Comparison of ENCODE assay signal across 23 cellular contexts in the genomic region with DNA sequence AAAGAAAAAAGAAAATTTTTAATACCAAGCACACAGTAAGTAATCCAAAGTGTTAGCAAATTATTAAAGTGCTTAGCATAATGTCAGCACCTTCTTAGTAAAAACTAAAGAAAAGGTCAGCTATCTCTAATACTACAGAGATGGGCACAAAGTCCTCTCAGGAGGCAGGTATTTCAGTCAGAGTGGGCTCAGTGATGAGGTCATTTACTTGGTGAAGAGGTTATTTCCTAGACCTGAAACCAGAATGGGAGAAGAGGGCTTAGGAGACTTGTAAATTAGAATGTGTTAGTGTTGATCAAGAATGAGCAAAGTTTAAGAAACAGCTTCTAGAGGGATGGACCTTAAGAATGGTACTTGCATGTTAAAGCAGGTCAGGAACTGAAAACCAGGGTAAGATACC. TPM values are rescaled to one million over a fixed set of nuclear protein-coding genes. Genes with fewer than 3 reads are reported as not detected.
DNase-seq lines count a peak whose midpoint lies in the region; ATAC-seq and TF ChIP-seq lines count a peak whose summit lies in the region.
"Had no signal": no experiment of that assay in that cellular context is flagged by ENCODE, and none has a peak within 500 bp of the region (broad histone marks: within the 10 kb centered on the region; RNA-seq: fewer than 3 reads in every experiment).

No MANE protein-coding gene starts in this region.

- no peaks in the 10 kb centered on the region for H3K27me3 ChIP-seq in hepatocyte

- H3K9me3 ChIP-seq in hepatocyte (ENCODE audit: low read depth), result no peaks in the 10 kb centered on the region

- CTCF ChIA-PET in activated CD4-positive, alpha-beta T cell treated with anti-CD3 and anti-CD28 coated beads for 36 hours (lab: Charles Lee), result interaction anchor here (0.5 to 1.3 kb wide), 2 partner anchors 12 to 40 kb away, joined by 3 to 4 read pairs; no protein-coding TSS in a partner anchor

- H3K36me3 Mint-ChIP-seq in activated CD4-positive, alpha-beta T cell treated with anti-CD3 and anti-CD28 coated beads for 36 hours (ENCODE audit: low read depth), result peaks cover 25% of the 10 kb centered on the region
- peaks cover 53% of the 10 kb centered on the region for H3K36me3 Mint-ChIP-seq in stimulated activated naive CD8-positive, alpha-beta T cell treated with anti-CD3 and anti-CD28 coated beads, Interleukin-15, Interleukin-2, amounts not matched to agents 100 ng/mL and 50 ng/mL, for 24 hours (ENCODE audit: low read depth)

- intact Hi-C loops in activated CD4-positive, alpha-beta T cell treated with anti-CD3 and anti-CD28 coated beads for 36 hours (cut with DNase I, micrococcal nuclease), result loop anchor here in 1 of 2 experiments (10.0 kb wide), 1 partner anchor 1755 kb away; the partner anchor contains the start of genes PML and STOML1

- no peak overlapping the region for H3K4me3 ChIP-seq in hepatocyte

- H3K27me3 Mint-ChIP-seq in activated CD4-positive, alpha-beta T cell treated with anti-CD3 and anti-CD28 coated beads for 36 hours, result no peaks in the 10 kb centered on the region
- H3K27me3 Mint-ChIP-seq in stimulated activated naive CD8-positive, alpha-beta T cell treated with anti-CD3 and anti-CD28 coated beads, Interleukin-15, Interleukin-2, amounts not matched to agents 100 ng/mL and 50 ng/mL, for 24 hours, result peaks cover 3% of the 10 kb centered on the region

- TF ChIP-seq CTCF in hepatocyte (IDR thresholded peaks at IDR 0.05; ENCODE audit: poor library complexity), result no peak

- POLR2A ChIA-PET in activated CD4-positive, alpha-beta T cell treated with anti-CD3 and anti-CD28 coated beads for 36 hours (lab: Charles Lee), result interaction anchor here (0.8 to 1.6 kb wide), 3 partner anchors 9 to 11 kb away, joined by 3 to 7 read pairs (median 6); partner anchors contain the start of gene PKM

- no peak for DNase-seq in activated CD4-positive, alpha-beta T cell treated with anti-CD3 and anti-CD28 coated beads for 36 hours
- no peak for DNase-seq in activated CD4-positive, alpha-beta T cell treated with anti-CD3 and anti-CD28 coated beads for 1 hour
- no peak for DNase-seq in stimulated activated naive CD8-positive, alpha-beta T cell treated with anti-CD3 and anti-CD28 coated beads, Interleukin-15, Interleukin-2, amounts not matched to agents 100 U/mL and 50 U/mL, for 24 hours
- no peak for DNase-seq in hepatocyte (ENCODE audit: low spot score)
- no peak for DNase-seq in NCI-H524 treated with DMSO at 0.1 percent for 48 hours (lab: John Stamatoyannopoulos, UW)
- no peak for DNase-seq in SIG-M5 treated with dmso at 0.1 percent for 504 hours (lab: John Stamatoyannopoulos, UW; ENCODE audit: unreplicated experiment)
- DNase-seq: AML-193, COR-L47, DMS 273 treated with DMSO at 0.1 percent for 48 hours, DND-41, MV-4-11, NCI-H1417 treated with DMSO at 0.1 percent for 48 hours, NCI-H187 treated with DMSO at 0.1 percent for 48 hours, NCI-H226, NCI-H526 treated with DMSO at 0.1 percent for 48 hours, SHP77 had no signal

- no peaks in the 10 kb centered on the region for H3K9me2 ChIP-seq in hepatocyte (replicated peaks; ENCODE audit: insufficient read depth)

- ATAC-seq in activated CD4-positive, alpha-beta T cell treated with anti-CD3 and anti-CD28 coated beads for 36 hours, result no peak
- no peak for ATAC-seq in stimulated activated naive CD8-positive, alpha-beta T cell treated with anti-CD3 and anti-CD28 coated beads, Interleukin-15, Interleukin-2, amounts not matched to agents 100 U/mL and 50 U/mL, for 24 hours
- no peak for ATAC-seq in GM21515 (IDR thresholded peaks at IDR 0.05; ENCODE audit: unreplicated experiment)

- H3K27ac Mint-ChIP-seq in activated CD4-positive, alpha-beta T cell treated with anti-CD3 and anti-CD28 coated beads for 36 hours, result peak overlapping the region; percentile 21
- peak overlapping the region; percentile 17 for H3K27ac Mint-ChIP-seq in stimulated activated naive CD8-positive, alpha-beta T cell treated with anti-CD3 and anti-CD28 coated beads, Interleukin-15, Interleukin-2, amounts not matched to agents 100 ng/mL and 50 ng/mL, for 24 hours

- no peak overlapping the region for H3K4me3 Mint-ChIP-seq in activated CD4-positive, alpha-beta T cell treated with anti-CD3 and anti-CD28 coated beads for 36 hours
- no peak overlapping the region for H3K4me3 Mint-ChIP-seq in stimulated activated naive CD8-positive, alpha-beta T cell treated with anti-CD3 and anti-CD28 coated beads, Interleukin-15, Interleukin-2, amounts not matched to agents 100 ng/mL and 50 ng/mL, for 24 hours

- peaks cover 4% of the 10 kb centered on the region for H4K20me1 ChIP-seq in hepatocyte (ENCODE audit: insufficient read depth, poor library complexity, severe bottlenecking)

- H3K9me3 Mint-ChIP-seq in activated CD4-positive, alpha-beta T cell treated with anti-CD3 and anti-CD28 coated beads for 36 hours (ENCODE audit: low read depth), result no peaks in the 10 kb centered on the region
- no peaks in the 10 kb centered on the region for H3K9me3 Mint-ChIP-seq in stimulated activated naive CD8-positive, alpha-beta T cell treated with anti-CD3 and anti-CD28 coated beads, Interleukin-15, Interleukin-2, amounts not matched to agents 100 ng/mL and 50 ng/mL, for 24 hours

- H3K4me2 ChIP-seq in hepatocyte, result no peak overlapping the region
- H3K4me2 ChIP-seq: KMS-11 had no signal

- H3K27ac ChIP-seq in hepatocyte, result peak overlapping the region; percentile 13
- H3K27ac ChIP-seq: 22Rv1, C4-2B, KMS-11 had no signal

- H3K4me1 Mint-ChIP-seq in activated CD4-positive, alpha-beta T cell treated with anti-CD3 and anti-CD28 coated beads for 36 hours, result peaks cover 31% of the 10 kb centered on the region
- peaks cover 37% of the 10 kb centered on the region for H3K4me1 Mint-ChIP-seq in stimulated activated naive CD8-positive, alpha-beta T cell treated with anti-CD3 and anti-CD28 coated beads, Interleukin-15, Interleukin-2, amounts not matched to agents 100 ng/mL and 50 ng/mL, for 24 hours (ENCODE audit: low read depth)

- no peaks in the 10 kb centered on the region for H3K79me2 ChIP-seq in hepatocyte

- H3K36me3 ChIP-seq in hepatocyte (replicated peaks; ENCODE audit: insufficient read depth, low read depth), result no peaks in the 10 kb centered on the region

- peaks cover 3% of the 10 kb centered on the region for H3K4me1 ChIP-seq in hepatocyte (ENCODE audit: insufficient read depth)

- H2AFZ ChIP-seq in hepatocyte, result no peak overlapping the region

RNA-seq across cellular contexts. Expression of gene PKM, which starts 8.7 kb away (rescaled TPM):
- 1,000 to 10,000 TPM; 2,479 to 3,112 TPM for total RNA-seq in activated CD4-positive, alpha-beta T cell treated with anti-CD3 and anti-CD28 coated beads for 36 hours
- 314 and 332 TPM in 2 replicates for total RNA-seq in hepatocyte
- polyA plus RNA-seq in hepatocyte, result 376 and 403 TPM in 2 replicates

RNA-seq across cellular contexts. Expression of gene PARP6, which starts 32.7 kb away (rescaled TPM):
- total RNA-seq in activated CD4-positive, alpha-beta T cell treated with anti-CD3 and anti-CD28 coated beads for 36 hours, result 10 to 100 TPM; 41.4 to 58.2 TPM
- total RNA-seq in hepatocyte, result 37.6 and 57.1 TPM in 2 replicates
- polyA plus RNA-seq in hepatocyte, result 61.4 and 77.4 TPM in 2 replicates

RNA-seq across cellular contexts. Expression of gene GRAMD2A, which starts 42.1 kb away (rescaled TPM):
- under 1 TPM in 1 of 2 experiments, not detected in 1; 0.11 TPM for total RNA-seq in activated CD4-positive, alpha-beta T cell treated with anti-CD3 and anti-CD28 coated beads for 36 hours
- 2.2 and 4.4 TPM in 2 replicates for total RNA-seq in hepatocyte
- 4.6 and 7.9 TPM in 2 replicates for polyA plus RNA-seq in hepatocyte
- total RNA-seq: G401, OCI-LY7 had no signal
